In the genomic region with DNA sequence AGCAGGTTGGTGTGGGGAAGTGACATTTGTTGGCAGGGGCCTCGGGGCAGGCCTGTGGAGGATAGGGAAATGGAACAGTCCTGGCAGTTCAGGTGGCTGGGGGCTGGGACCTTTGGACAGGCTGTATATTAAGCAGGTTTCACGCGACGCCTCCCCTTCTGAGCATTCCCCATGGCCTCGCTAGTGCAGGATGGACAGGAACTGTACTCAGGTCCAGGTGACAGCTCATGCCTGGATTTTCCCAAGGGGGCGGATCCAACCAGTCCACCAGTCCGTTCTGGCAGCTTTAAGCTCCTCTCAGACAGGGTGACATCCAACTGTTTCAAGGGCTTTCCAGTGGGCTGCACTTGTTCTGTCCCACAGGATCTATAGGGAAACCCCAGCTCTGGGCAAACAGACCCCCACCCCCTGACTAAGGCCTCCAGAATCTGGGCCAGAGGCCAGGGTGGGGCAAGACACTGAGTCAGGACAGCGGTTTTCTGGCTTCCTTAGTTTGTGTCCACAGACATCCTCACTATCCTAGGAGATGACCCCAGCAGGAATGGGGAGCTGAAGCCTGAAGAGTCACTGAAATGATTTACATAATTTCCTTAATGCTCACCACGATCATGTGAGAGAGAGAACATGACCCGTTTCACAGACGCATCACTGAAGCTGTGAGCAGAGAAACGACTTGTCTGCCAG, we compare ENCODE assay signal across 11 cellular contexts. TPM values are rescaled to one million over a fixed set of nuclear protein-coding genes. Genes with fewer than 3 reads are reported as not detected.
A peak's percentile ranks its signal among the peaks of the same experiment; 100 is the strongest.
DNase-seq lines count a peak whose midpoint lies in the region; ATAC-seq, FAIRE-seq and TF ChIP-seq lines count a peak whose summit lies in the region.
"Had no signal": no experiment of that assay in that cellular context is flagged by ENCODE, and none has a peak within 500 bp of the region (broad histone marks: within the 10 kb centered on the region; RNA-seq: fewer than 3 reads in every experiment).

No MANE protein-coding gene starts in this region.

- H3K9me3 ChIP-seq in HepG2 (ENCODE audit: low read length), result no peaks in the 10 kb centered on the region
- H3K9me3 ChIP-seq: adrenal gland had no signal

- TF ChIP-seq CTCF in AG09309 (IDR thresholded peaks at IDR 0.05; ENCODE audit: control insufficient read depth, insufficient read depth, low read depth, low read length, missing control alignments), result no peak
- no peak for TF ChIP-seq CTCF in astrocyte of the cerebellum (IDR thresholded peaks at IDR 0.05; ENCODE audit: low read depth, low read length, missing control alignments)
- TF ChIP-seq CTCF in HepG2 (CRISPR knock-in tag; IDR thresholded peaks at IDR 0.05), result no peak

- H3K4me2 ChIP-seq in HepG2 (ENCODE audit: low read depth, low read length), result peak overlapping the region; percentile 21

- WGBS in HepG2 (ENCODE audit: low lambda C conversion rate), result 42% methylated on average over 5 of the region's 12 CpGs

- no peaks in the 10 kb centered on the region for H3K79me2 ChIP-seq in HepG2 (ENCODE audit: insufficient read depth, low read length)

- peak; percentile 79 for DNase-seq in AG09309 (ENCODE audit: low read depth)
- DNase-seq in HK-2 (ENCODE audit: unreplicated experiment), result peak; percentile 90
- peak; percentile 53 for DNase-seq in astrocyte of the cerebellum (ENCODE audit: low read depth)
- DNase-seq in HepG2 (ENCODE audit: low spot score), result peak; percentile 25
- no peak for DNase-seq in erythroblast (lab: John Stamatoyannopoulos, UW)
- DNase-seq in head of caudate nucleus, result no peak
- no peak for DNase-seq in NCI-H446 (lab: John Stamatoyannopoulos, UW)
- no peak for DNase-seq in NCI-H524 treated with DMSO at 0.1 percent for 48 hours (lab: John Stamatoyannopoulos, UW)
- DNase-seq: adrenal gland, kidney had no signal

- H4K20me1 ChIP-seq in HepG2 (ENCODE audit: insufficient read depth, low read length), result no peaks in the 10 kb centered on the region

- TF ChIP-seq POLR2A in HepG2 (IDR thresholded peaks at IDR 0.05; ENCODE audit: insufficient read depth in 1 of 2, low read depth in 2 of 2, low read length in 2 of 2) (no peak), erythroblast (IDR thresholded peaks at IDR 0.05; ENCODE audit: low read length) (no peak)

- peaks cover 0 to 4% of the 10 kb centered on the region in 2 experiments; a peak in 1 of 5 replicates for H3K27me3 ChIP-seq in HepG2 (ENCODE audit: control insufficient read depth in 1 of 2, insufficient read depth in 2 of 2, low read length in 2 of 2)
- H3K27me3 ChIP-seq: adrenal gland had no signal

- BruUV-seq in HepG2 (replicated peaks; lab: Mats Ljungman, UMichigan), result no TSS peak

- peaks cover 12% of the 10 kb centered on the region for H3K4me1 ChIP-seq in HepG2 (ENCODE audit: insufficient read depth, low read length)
- H3K4me1 ChIP-seq: adrenal gland had no signal

- H2AFZ ChIP-seq in HepG2 (ENCODE audit: low read length), result no peak overlapping the region

- no peak overlapping the region for H3K27ac ChIP-seq in HepG2 (ENCODE audit: extremely low read length, insufficient read depth, low read length)
- H3K27ac ChIP-seq: adrenal gland, SK-N-MC had no signal

- no peak for TF ChIP-seq EP300 in HepG2 (IDR thresholded peaks at IDR 0.05; ENCODE audit: low read depth in 2 of 2, low read length in 2 of 2)
- no peak for TF ChIP-seq EP300 in HepG2 (CRISPR knock-in tag; IDR thresholded peaks at IDR 0.05; ENCODE audit: borderline replicate concordance)

- H3K36me3 ChIP-seq in HepG2 (replicated peaks in 1 of 2; ENCODE audit: control insufficient read depth in 1 of 2, insufficient read depth in 2 of 2, low read length in 2 of 2), result no peaks in the 10 kb centered on the region
- H3K36me3 ChIP-seq: adrenal gland had no signal

- intact Hi-C loops in HepG2 (cut with micrococcal nuclease; ENCODE audit: unreplicated experiment) (loop anchor here (1.0 kb wide), 1 partner anchor 22 kb away; no protein-coding TSS in a partner anchor), head of caudate nucleus (cut with DNase I) (no loop called here)

- peak; percentile 96 for ATAC-seq in HepG2

- peak; percentile 15 for FAIRE-seq in HepG2 (lab: Jason Lieb, UNC)
- FAIRE-seq: kidney had no signal

- POLR2A ChIA-PET in HepG2 (lab: Yijun Ruan, JAX), result no interaction called here

- H3K9ac ChIP-seq in HepG2 (ENCODE audit: insufficient read depth, low read depth, low read length), result no peak overlapping the region

- in situ Hi-C loops in astrocyte of the cerebellum (cut with HindIII; ENCODE audit: low sequenced_read_pairs) (no loop called here), HepG2 (cut with HindIII; ENCODE audit: extremely low pct_ligation_motif_present, low pct_unique_long_range_greater_than_20kb) (no loop called here)

- TF ChIP-seq RAD21 in HepG2 (CRISPR knock-in tag; IDR thresholded peaks at IDR 0.05), result no peak

- no peak overlapping the region for H3K4me3 ChIP-seq in AG09309 (ENCODE audit: control insufficient read depth, low read depth, low read length)
- H3K4me3 ChIP-seq in astrocyte of the cerebellum (ENCODE audit: low read depth, low read length), result no peak overlapping the region
- no peak overlapping the region for H3K4me3 ChIP-seq in HepG2 (replicated peaks in 1 of 3; ENCODE audit: insufficient read depth in 1 of 3, low read depth in 2 of 3, low read length in 3 of 3)
- H3K4me3 ChIP-seq: adrenal gland, SK-N-MC had no signal

- CTCF ChIA-PET in HepG2 (lab: Yijun Ruan, JAX; ENCODE audit: low intra/inter-chr PET ratio, low total read pairs), result no interaction called here

TF ChIP-seq in HepG2, 621 proteins besides CTCF, POLR2A, EP300 and RAD21 (continues in another document):
- no peak for TF ChIP-seq MXI1 (IDR thresholded peaks at IDR 0.05; ENCODE audit: borderline replicate concordance, low read depth, low read length)
- 0 out of 2 replicates have a peak, but pooled peaks have one; percentile 14 for TF ChIP-seq SALL1 (CRISPR knock-in tag; IDR thresholded peaks at IDR 0.05)
- TF ChIP-seq, protein P1, sequence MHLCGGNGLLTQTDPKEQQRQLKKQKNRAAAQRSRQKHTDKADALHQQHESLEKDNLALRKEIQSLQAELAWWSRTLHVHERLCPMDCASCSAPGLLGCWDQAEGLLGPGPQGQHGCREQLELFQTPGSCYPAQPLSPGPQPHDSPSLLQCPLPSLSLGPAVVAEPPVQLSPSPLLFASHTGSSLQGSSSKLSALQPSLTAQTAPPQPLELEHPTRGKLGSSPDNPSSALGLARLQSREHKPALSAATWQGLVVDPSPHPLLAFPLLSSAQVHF (CRISPR knock-in tag; IDR thresholded peaks at IDR 0.05), result no peak
- no peak for TF ChIP-seq HOXA3 (CRISPR knock-in tag; IDR thresholded peaks at IDR 0.05)

RNA-seq across cellular contexts. Expression of gene CSF2, which starts 20.9 kb away (rescaled TPM):
- not detected in 2 replicates for total RNA-seq in HepG2 (2016; rRNA removed; fragmentation: Illumina TruSeq; extraction: Trizol)
- total RNA-seq in HepG2 (2016; cell fraction: cytosol; rRNA removed; fragmentation: Illumina TruSeq; extraction: Trizol; ENCODE audit: low read depth), result not detected in 2 replicates
- not detected in 2 replicates for total RNA-seq in HepG2 (2016; cell fraction: insoluble cytoplasmic fraction; rRNA removed; fragmentation: Illumina TruSeq; extraction: Trizol)
- not detected in 2 replicates for total RNA-seq in HepG2 (2016; cell fraction: membrane; rRNA removed; fragmentation: Illumina TruSeq; extraction: Trizol)
- not detected in 2 replicates for total RNA-seq in HepG2 (2016; cell fraction: nucleus; rRNA removed; fragmentation: Illumina TruSeq; extraction: Trizol)
- polyA plus RNA-seq in HepG2 (2011; rRNA removed), result not detected in 2 replicates
- not detected in 2 replicates for polyA plus RNA-seq in HepG2 (2011; cell fraction: cytosol; rRNA removed)
- not detected in 2 replicates for polyA plus RNA-seq in HepG2 (2011; cell fraction: nucleus; rRNA removed)
- not detected in 2 replicates for polyA plus RNA-seq in HepG2 (2012)
- not detected in 2 replicates for polyA plus RNA-seq in HepG2 (2016; cell fraction: cytosol; fragmentation: Illumina TruSeq; extraction: Trizol; ENCODE audit: low read depth)
- polyA plus RNA-seq in HepG2 (2016; cell fraction: insoluble cytoplasmic fraction; fragmentation: Illumina TruSeq; extraction: Trizol; ENCODE audit: low read depth), result not detected in 2 replicates
- not detected in 2 replicates for polyA plus RNA-seq in HepG2 (2016; cell fraction: membrane; fragmentation: Illumina TruSeq; extraction: Trizol; ENCODE audit: low read depth)
- polyA plus RNA-seq in HepG2 (2016; cell fraction: nucleus; fragmentation: Illumina TruSeq; extraction: Trizol; ENCODE audit: insufficient read depth, low read depth), result not detected in 2 replicates
- polyA minus RNA-seq in HepG2 (2011; rRNA and poly(A)+ RNA removed; ENCODE audit: low replicate concordance), result not detected in 2 replicates
- polyA minus RNA-seq in HepG2 (2011; cell fraction: cytosol; rRNA and poly(A)+ RNA removed), result not detected in 2 replicates
- polyA minus RNA-seq in HepG2 (2011; cell fraction: nucleus; rRNA and poly(A)+ RNA removed), result not detected in 2 replicates
- total RNA-seq: kidney had no signal
- polyA plus RNA-seq: adrenal gland had no signal

RNA-seq across cellular contexts. Expression of gene IL3, which starts 34.1 kb away (rescaled TPM):
- total RNA-seq in HepG2 (2016; rRNA removed; fragmentation: Illumina TruSeq; extraction: Trizol), result not detected in 2 replicates
- not detected in 2 replicates for total RNA-seq in HepG2 (2016; cell fraction: cytosol; rRNA removed; fragmentation: Illumina TruSeq; extraction: Trizol; ENCODE audit: low read depth)
- not detected in 2 replicates for total RNA-seq in HepG2 (2016; cell fraction: insoluble cytoplasmic fraction; rRNA removed; fragmentation: Illumina TruSeq; extraction: Trizol)
- not detected in 2 replicates for total RNA-seq in HepG2 (2016; cell fraction: membrane; rRNA removed; fragmentation: Illumina TruSeq; extraction: Trizol)
- not detected in 2 replicates for total RNA-seq in HepG2 (2016; cell fraction: nucleus; rRNA removed; fragmentation: Illumina TruSeq; extraction: Trizol)
- polyA plus RNA-seq in HepG2 (2011; rRNA removed), result not detected in 2 replicates
- not detected in 2 replicates for polyA plus RNA-seq in HepG2 (2011; cell fraction: cytosol; rRNA removed)
- not detected in 2 replicates for polyA plus RNA-seq in HepG2 (2011; cell fraction: nucleus; rRNA removed)
- not detected in 2 replicates for polyA plus RNA-seq in HepG2 (2012)
- polyA plus RNA-seq in HepG2 (2016; cell fraction: cytosol; fragmentation: Illumina TruSeq; extraction: Trizol; ENCODE audit: low read depth), result not detected in 2 replicates
- polyA plus RNA-seq in HepG2 (2016; cell fraction: insoluble cytoplasmic fraction; fragmentation: Illumina TruSeq; extraction: Trizol; ENCODE audit: low read depth), result not detected in 2 replicates
- not detected in 2 replicates for polyA plus RNA-seq in HepG2 (2016; cell fraction: membrane; fragmentation: Illumina TruSeq; extraction: Trizol; ENCODE audit: low read depth)
- not detected in 2 replicates for polyA plus RNA-seq in HepG2 (2016; cell fraction: nucleus; fragmentation: Illumina TruSeq; extraction: Trizol; ENCODE audit: insufficient read depth, low read depth)
- polyA minus RNA-seq in HepG2 (2011; rRNA and poly(A)+ RNA removed; ENCODE audit: low replicate concordance), result not detected in 2 replicates
- polyA minus RNA-seq in HepG2 (2011; cell fraction: cytosol; rRNA and poly(A)+ RNA removed), result not detected in 2 replicates
- not detected in 2 replicates for polyA minus RNA-seq in HepG2 (2011; cell fraction: nucleus; rRNA and poly(A)+ RNA removed)
- total RNA-seq: adrenal gland, kidney had no signal
- polyA plus RNA-seq: adrenal gland had no signal

Comparison
In these comparisons a context has a peak if more than half of its experiments do, and no peak if none do; other contexts are left out.
1. DNase-seq: peak in AG09309 (single experiment), HK-2 (single experiment), astrocyte of the cerebellum (single experiment) and HepG2 (single experiment); none in erythroblast (0 of 2), head of caudate nucleus (0 of 42), NCI-H446 (0 of 2) and NCI-H524 treated with DMSO at 0.1 percent for 48 hours (single experiment).